ENCODE assay signal across 1 cellular context in the genomic region with DNA sequence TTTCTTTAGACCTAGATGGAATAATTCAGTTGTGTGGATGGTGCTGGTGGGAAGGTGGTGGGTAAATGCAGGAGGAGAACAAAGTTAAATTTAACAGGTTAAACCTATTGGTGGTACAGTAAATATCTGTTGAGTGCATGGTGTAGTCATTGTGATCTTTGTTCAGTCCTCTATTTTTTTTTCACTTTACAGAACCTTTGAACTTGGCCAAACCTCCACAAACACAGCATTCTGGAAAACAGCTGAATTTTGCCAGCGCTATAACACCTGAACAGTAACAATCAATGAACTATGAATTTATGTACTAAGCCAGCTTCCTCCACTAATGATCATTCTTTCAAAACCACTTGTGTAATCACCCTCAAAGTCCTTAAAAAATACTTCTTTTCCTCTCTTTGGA.
TF ChIP-seq lines count a peak whose summit lies in the region.

No MANE protein-coding gene starts in this region.

TF ChIP-seq in HepG2, 621 proteins besides CTCF, POLR2A, EP300 and RAD21 (continued from another document):
- TF ChIP-seq HNF4G (IDR thresholded peaks at IDR 0.05; ENCODE audit: borderline replicate concordance, low read depth, low read length) (peak; percentile 69), HNF4G (CRISPR knock-in tag; IDR thresholded peaks at IDR 0.05; ENCODE audit: borderline replicate concordance, low read depth) (peak; percentile 28; the same call in 1 of the 2 replicates), ZFY (CRISPR knock-in tag; IDR thresholded peaks at IDR 0.05) (no peak), NR2C2 (CRISPR knock-in tag; IDR thresholded peaks at IDR 0.05; ENCODE audit: borderline replicate concordance) (peak; percentile 16; the same call in 1 of the 2 replicates)
